Comparison of ENCODE assay signal across 31 cellular contexts in the genomic region with DNA sequence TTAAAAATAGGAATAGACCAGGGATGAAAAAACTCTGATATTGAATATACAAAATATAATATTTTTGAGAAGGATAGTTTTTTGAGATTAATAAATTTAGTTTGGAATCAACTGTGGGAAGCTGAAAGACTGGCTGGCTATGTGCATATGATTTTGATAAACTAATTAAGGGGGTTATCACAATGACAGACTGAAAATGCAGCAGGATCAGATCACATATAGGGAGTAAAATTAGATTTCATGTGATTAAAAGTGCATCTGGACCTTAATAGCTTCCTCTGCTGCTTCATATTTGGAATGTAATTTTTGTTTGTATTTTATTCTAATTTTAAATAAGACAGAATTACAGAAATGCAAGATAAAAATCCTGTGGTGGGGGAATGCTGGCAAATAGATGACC.
"Had no signal": no experiment of that assay in that cellular context is flagged by ENCODE, and none has a peak within 500 bp of the region (broad histone marks: within the 10 kb centered on the region; RNA-seq: fewer than 3 reads in every experiment).

No MANE protein-coding gene starts in this region.

- H3K4me3 ChIP-seq: adrenal gland, body of pancreas, breast epithelium had no signal

- H3K4me1 ChIP-seq: adrenal gland, body of pancreas, breast epithelium had no signal

- H3K27ac Mint-ChIP-seq: activated B cell treated with CpG ODN at 0.5 μM for 24 hours; activated CD4-positive, alpha-beta memory T cell treated with anti-CD3 and anti-CD28 coated beads for 36 hours; activated CD4-positive, alpha-beta T cell treated with anti-CD3 and anti-CD28 coated beads, Interleukin-2, amount 10 ng/mL, durations not matched to agents 24 days and 14 days; activated CD8-positive, alpha-beta T cell treated with anti-CD3 and anti-CD28 coated beads for 36 hours; activated naive CD4-positive, alpha-beta T cell treated with anti-CD3 and anti-CD28 coated beads, Interleukin-2, amount 10 ng/mL, durations not matched to agents 7 days and 5 days; activated naive CD4-positive, alpha-beta T cell treated with anti-CD3 and anti-CD28 coated beads, Interleukin-2, amount 50 U/mL, for 72 hours; activated naive CD8-positive, alpha-beta T cell treated with anti-CD3 and anti-CD28 coated beads for 36 hours; activated T-cell treated with anti-CD3 and anti-CD28 coated beads, Interleukin-2, amount 50 U/mL, for 24 hours; activated T-helper 2 cell treated with anti-CD3 and anti-CD28 coated beads, Interferon-gamma antibody, Interleukin-2, Interleukin-4, amounts not matched to agents 10 μg/mL and 5 μg/mL and 100 μg/mL, durations not matched to agents 14 hours and 24 hours and 36 hours; T-helper 1 cell treated with Interleukin-12 subunit alpha and Interleukin-12 subunit beta and Interleukin-4 antibody, amounts not matched to agents 30 μg/mL and 1 μg/mL, for 36 hours; T-helper 2 cell treated with Interferon-gamma antibody and Interleukin-4, amounts not matched to agents 5 μg/mL and 100 μg/mL, for 36 hours had no signal

- H3K36me3 Mint-ChIP-seq: activated CD4-positive, alpha-beta memory T cell treated with anti-CD3 and anti-CD28 coated beads for 36 hours; activated naive CD4-positive, alpha-beta T cell treated with anti-CD3 and anti-CD28 coated beads, Interleukin-2, amount 10 ng/mL, durations not matched to agents 7 days and 5 days; activated naive CD4-positive, alpha-beta T cell treated with anti-CD3 and anti-CD28 coated beads, Interleukin-2, amount 50 U/mL, for 72 hours; activated naive CD8-positive, alpha-beta T cell treated with anti-CD3 and anti-CD28 coated beads for 36 hours had no signal

- H3K27ac ChIP-seq: adrenal gland, body of pancreas, brain microvascular endothelial cell, breast epithelium, VCaP had no signal

- H3K9me3 ChIP-seq: adrenal gland, body of pancreas, breast epithelium had no signal

- H3K4me3 Mint-ChIP-seq: activated B cell treated with CpG ODN at 0.5 μM for 24 hours; activated CD4-positive, alpha-beta memory T cell treated with anti-CD3 and anti-CD28 coated beads for 36 hours; activated CD4-positive, alpha-beta T cell treated with anti-CD3 and anti-CD28 coated beads, Interleukin-2, amount 10 ng/mL, durations not matched to agents 24 days and 14 days; activated CD8-positive, alpha-beta T cell treated with anti-CD3 and anti-CD28 coated beads for 36 hours; activated naive CD4-positive, alpha-beta T cell treated with anti-CD3 and anti-CD28 coated beads, Interleukin-2, amount 10 ng/mL, durations not matched to agents 7 days and 5 days; activated naive CD8-positive, alpha-beta T cell treated with anti-CD3 and anti-CD28 coated beads for 36 hours; activated T-cell treated with anti-CD3 and anti-CD28 coated beads, Interleukin-2, amount 50 U/mL, for 24 hours; T-helper 1 cell treated with Interleukin-12 subunit alpha and Interleukin-12 subunit beta and Interleukin-4 antibody, amounts not matched to agents 30 μg/mL and 1 μg/mL, for 36 hours; T-helper 2 cell treated with Interferon-gamma antibody and Interleukin-4, amounts not matched to agents 5 μg/mL and 100 μg/mL, for 36 hours had no signal

- H3K9me3 Mint-ChIP-seq: activated B cell treated with CpG ODN at 0.5 μM for 24 hours; activated CD4-positive, alpha-beta memory T cell treated with anti-CD3 and anti-CD28 coated beads for 36 hours; activated CD4-positive, alpha-beta T cell treated with anti-CD3 and anti-CD28 coated beads, Interleukin-2, amount 10 ng/mL, durations not matched to agents 24 days and 14 days; activated CD8-positive, alpha-beta T cell treated with anti-CD3 and anti-CD28 coated beads for 36 hours; activated naive CD4-positive, alpha-beta T cell treated with anti-CD3 and anti-CD28 coated beads, Interleukin-2, amount 10 ng/mL, durations not matched to agents 7 days and 5 days; activated T-helper 2 cell treated with anti-CD3 and anti-CD28 coated beads, Interferon-gamma antibody, Interleukin-2, Interleukin-4, amounts not matched to agents 10 μg/mL and 5 μg/mL and 100 μg/mL, durations not matched to agents 14 hours and 24 hours and 36 hours; T-helper 1 cell treated with Interleukin-12 subunit alpha and Interleukin-12 subunit beta and Interleukin-4 antibody, amounts not matched to agents 30 μg/mL and 1 μg/mL, for 36 hours; T-helper 2 cell treated with Interferon-gamma antibody and Interleukin-4, amounts not matched to agents 5 μg/mL and 100 μg/mL, for 36 hours had no signal

- DNase-seq: activated B cell treated with CpG ODN at 0.5 μM for 24 hours; activated CD4-positive, alpha-beta memory T cell treated with anti-CD3 and anti-CD28 coated beads for 36 hours; activated CD4-positive, alpha-beta T cell treated with anti-CD3 and anti-CD28 coated beads for 4 hours; activated CD4-positive, alpha-beta T cell treated with anti-CD3 and anti-CD28 coated beads, Interleukin-2, amount 10 ng/mL, durations not matched to agents 24 days and 14 days; activated CD4-positive, alpha-beta T cell treated with anti-CD3 and anti-CD28 coated beads, Interleukin-2, amount 50 U/mL, for 1 hour; activated CD4-positive, alpha-beta T cell treated with anti-CD3 and anti-CD28 coated beads, Interleukin-2, amount 50 U/mL, for 4 hours; activated CD4-positive, CD25-positive, alpha-beta regulatory T cell treated with anti-CD3 and anti-CD28 coated beads, Interleukin-2, amount 50 U/mL, for 72 hours; activated CD8-positive, alpha-beta memory T cell treated with anti-CD3 and anti-CD28 coated beads, Interleukin-2, amount 50 U/mL, for 48 hours; activated CD8-positive, alpha-beta T cell treated with anti-CD3 and anti-CD28 coated beads for 36 hours; activated effector memory CD4-positive, alpha-beta T cell treated with Interleukin-2 at 50 U/mL for 16 hours; activated gamma-delta T cell; activated naive CD4-positive, alpha-beta T cell treated with anti-CD3 and anti-CD28 coated beads, Interleukin-2, amount 10 ng/mL, durations not matched to agents 7 days and 5 days; activated naive CD4-positive, alpha-beta T cell treated with Interleukin-2 at 50 U/mL for 16 hours; activated naive CD8-positive, alpha-beta T cell treated with anti-CD3 and anti-CD28 coated beads for 36 hours; activated T-cell treated with anti-CD3 and anti-CD28 coated beads, Interleukin-2, amount 50 U/mL, for 24 hours; activated T-cell treated with anti-CD3 and anti-CD28 coated beads, Interleukin-2, amount 50 U/mL, for 48 hours; adrenal gland; amniotic stem cell; aorta; body of pancreas; brain microvascular endothelial cell; central memory CD4-positive, alpha-beta T cell; T-helper 1 cell; T-helper 2 cell; T-helper 9 cell had no signal

- H3K4me1 Mint-ChIP-seq: activated CD4-positive, alpha-beta T cell treated with anti-CD3 and anti-CD28 coated beads, Interleukin-2, amount 10 ng/mL, durations not matched to agents 24 days and 14 days; activated naive CD8-positive, alpha-beta T cell treated with anti-CD3 and anti-CD28 coated beads for 36 hours had no signal

- H3K36me3 ChIP-seq: adrenal gland, brain microvascular endothelial cell, breast epithelium had no signal

- H3K27me3 ChIP-seq: adrenal gland, body of pancreas, brain microvascular endothelial cell, breast epithelium had no signal

- H3K27me3 Mint-ChIP-seq: activated B cell treated with CpG ODN at 0.5 μM for 24 hours; activated CD4-positive, alpha-beta memory T cell treated with anti-CD3 and anti-CD28 coated beads for 36 hours; activated CD4-positive, alpha-beta T cell treated with anti-CD3 and anti-CD28 coated beads, Interleukin-2, amount 10 ng/mL, durations not matched to agents 24 days and 14 days; activated CD8-positive, alpha-beta T cell treated with anti-CD3 and anti-CD28 coated beads for 36 hours; activated naive CD4-positive, alpha-beta T cell treated with anti-CD3 and anti-CD28 coated beads, Interleukin-2, amount 10 ng/mL, durations not matched to agents 7 days and 5 days; activated naive CD8-positive, alpha-beta T cell treated with anti-CD3 and anti-CD28 coated beads for 36 hours; activated T-cell treated with anti-CD3 and anti-CD28 coated beads, Interleukin-2, amount 50 U/mL, for 24 hours had no signal
